ENCODE assay signal across 31 cellular contexts in the genomic region with DNA sequence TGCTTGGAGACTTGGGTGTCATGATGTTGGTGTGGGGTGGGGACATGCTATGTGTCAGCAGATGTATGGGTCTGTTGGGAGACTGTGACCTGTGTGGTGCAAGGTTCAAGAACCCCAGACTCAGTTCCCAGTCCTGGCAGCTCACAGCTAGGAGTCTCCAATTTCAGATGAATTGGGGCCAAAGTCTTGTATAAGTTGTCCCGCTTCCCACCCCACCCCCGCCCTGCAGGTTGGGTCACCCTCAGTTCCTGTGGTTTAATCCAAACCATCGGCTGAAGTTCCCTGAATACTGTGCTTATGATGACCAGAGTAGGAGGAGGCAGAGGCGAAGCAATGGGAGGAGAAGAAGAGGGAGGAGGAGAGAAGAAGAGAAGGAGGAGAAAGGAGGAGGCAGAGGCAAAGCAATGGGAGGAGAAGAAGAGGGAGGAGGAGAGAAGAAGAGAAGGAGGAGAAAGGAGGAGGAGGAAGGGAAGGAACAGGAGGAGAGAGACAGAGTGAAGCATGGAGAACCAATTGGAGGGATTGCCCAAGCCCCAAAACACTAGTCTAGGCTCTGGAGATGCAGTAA.
A peak's percentile ranks its signal among the peaks of the same experiment; 100 is the strongest.
DNase-seq lines count a peak whose midpoint lies in the region; ATAC-seq and TF ChIP-seq lines count a peak whose summit lies in the region.
"Had no signal": no experiment of that assay in that cellular context is flagged by ENCODE, and none has a peak within 500 bp of the region (broad histone marks: within the 10 kb centered on the region; RNA-seq: fewer than 3 reads in every experiment).

No MANE protein-coding gene starts in this region.

- H3K4me3 Mint-ChIP-seq in T-helper 1 cell treated with Interleukin-12 subunit alpha and Interleukin-12 subunit beta and Interleukin-4 antibody, amounts not matched to agents 30 μg/mL and 1 μg/mL, for 36 hours = no peak overlapping the region
- H3K4me3 Mint-ChIP-seq in effector memory CD8-positive, alpha-beta T cell = no peak overlapping the region
- H3K4me3 Mint-ChIP-seq: activated CD4-positive, alpha-beta T cell treated with anti-CD3 and anti-CD28 coated beads, Interleukin-2, amount 10 ng/mL, durations not matched to agents 7 days and 5 days; activated CD8-positive, alpha-beta memory T cell treated with anti-CD3 and anti-CD28 coated beads, Interleukin-2, amount 10 ng/mL, durations not matched to agents 7 days and 5 days; activated naive CD4-positive, alpha-beta T cell treated with anti-CD3 and anti-CD28 coated beads for 36 hours; activated T-cell treated with anti-CD3 and anti-CD28 coated beads, Interleukin-2, amount 50 U/mL, for 72 hours; CD4-positive, CD25-positive, alpha-beta regulatory T cell; nephron progenitor cell; stimulated activated memory B cell treated with anti-CD40 and anti-IgM and Interleukin-4, amounts not matched to agents 10 μg/mL and 1 μg/mL and 100 μg/mL, for 72 hours had no signal

- H3K27ac ChIP-seq in colonic mucosa (no peak overlapping the region), stomach (no peak overlapping the region)
- H3K27ac ChIP-seq: 22Rv1, adrenal gland, breast epithelium, WERI-Rb-1 had no signal

- H3K36me3 ChIP-seq in colonic mucosa (no peaks in the 10 kb centered on the region), stomach (no peaks in the 10 kb centered on the region)
- H3K36me3 ChIP-seq: adrenal gland, breast epithelium, WERI-Rb-1 had no signal

- no peak for TF ChIP-seq POLR2A in stomach (IDR thresholded peaks at IDR 0.05)

- H3K4me3 ChIP-seq in colonic mucosa (no peak overlapping the region), stomach (no peak overlapping the region)
- H3K4me3 ChIP-seq: adrenal gland, breast epithelium, mucosa of descending colon had no signal

- TF ChIP-seq CTCF in colonic mucosa (IDR thresholded peaks at IDR 0.05) (no peak), stomach (IDR thresholded peaks at IDR 0.05) (no peak)

- H3K36me3 Mint-ChIP-seq in T-helper 1 cell treated with Interleukin-12 subunit alpha and Interleukin-12 subunit beta and Interleukin-4 antibody, amounts not matched to agents 30 μg/mL and 1 μg/mL, for 36 hours (ENCODE audit: low read depth) = no peaks in the 10 kb centered on the region
- H3K36me3 Mint-ChIP-seq in effector memory CD8-positive, alpha-beta T cell (ENCODE audit: insufficient read depth) = peaks cover 3% of the 10 kb centered on the region
- H3K36me3 Mint-ChIP-seq: activated CD8-positive, alpha-beta memory T cell treated with anti-CD3 and anti-CD28 coated beads, Interleukin-2, amount 10 ng/mL, durations not matched to agents 7 days and 5 days; CD4-positive, CD25-positive, alpha-beta regulatory T cell; stimulated activated memory B cell treated with anti-CD40 and anti-IgM and Interleukin-4, amounts not matched to agents 10 μg/mL and 1 μg/mL and 100 μg/mL, for 72 hours had no signal

- H3K9me3 ChIP-seq in colonic mucosa (no peaks in the 10 kb centered on the region), stomach (no peaks in the 10 kb centered on the region)
- H3K9me3 ChIP-seq: adrenal gland, breast epithelium, mucosa of descending colon, SK-N-SH had no signal

- H3K4me1 ChIP-seq in colonic mucosa (no peaks in the 10 kb centered on the region), stomach (peaks cover 0 to 18% (median 11%) of the 10 kb centered on the region in 4 donors)
- H3K4me1 ChIP-seq: breast epithelium had no signal

- peak overlapping the region; percentile 62 for H3K27ac Mint-ChIP-seq in T-helper 1 cell treated with Interleukin-12 subunit alpha and Interleukin-12 subunit beta and Interleukin-4 antibody, amounts not matched to agents 30 μg/mL and 1 μg/mL, for 36 hours
- no peak overlapping the region for H3K27ac Mint-ChIP-seq in effector memory CD8-positive, alpha-beta T cell
- H3K27ac Mint-ChIP-seq: activated CD4-positive, alpha-beta T cell treated with anti-CD3 and anti-CD28 coated beads, Interleukin-2, amount 10 ng/mL, durations not matched to agents 7 days and 5 days; activated CD8-positive, alpha-beta memory T cell treated with anti-CD3 and anti-CD28 coated beads, Interleukin-2, amount 10 ng/mL, durations not matched to agents 7 days and 5 days; activated naive CD4-positive, alpha-beta T cell treated with anti-CD3 and anti-CD28 coated beads for 36 hours; activated T-cell treated with anti-CD3 and anti-CD28 coated beads, Interleukin-2, amount 50 U/mL, for 72 hours; CD4-positive, CD25-positive, alpha-beta regulatory T cell; nephron progenitor cell; stimulated activated memory B cell treated with anti-CD40 and anti-IgM and Interleukin-4, amounts not matched to agents 10 μg/mL and 1 μg/mL and 100 μg/mL, for 72 hours had no signal

- no peak overlapping the region for H3K9ac ChIP-seq in colonic mucosa (ENCODE audit: low read depth in 2 of 2, low read length in 2 of 2)
- H3K9ac ChIP-seq: SK-N-SH had no signal

- no peaks in the 10 kb centered on the region for H3K9me3 Mint-ChIP-seq in T-helper 1 cell treated with Interleukin-12 subunit alpha and Interleukin-12 subunit beta and Interleukin-4 antibody, amounts not matched to agents 30 μg/mL and 1 μg/mL, for 36 hours
- no peaks in the 10 kb centered on the region for H3K9me3 Mint-ChIP-seq in effector memory CD8-positive, alpha-beta T cell
- H3K9me3 Mint-ChIP-seq: activated CD4-positive, alpha-beta T cell treated with anti-CD3 and anti-CD28 coated beads, Interleukin-2, amount 10 ng/mL, durations not matched to agents 7 days and 5 days; activated naive CD4-positive, alpha-beta T cell treated with anti-CD3 and anti-CD28 coated beads for 36 hours; activated T-cell treated with anti-CD3 and anti-CD28 coated beads, Interleukin-2, amount 50 U/mL, for 72 hours; CD4-positive, CD25-positive, alpha-beta regulatory T cell; stimulated activated memory B cell treated with anti-CD40 and anti-IgM and Interleukin-4, amounts not matched to agents 10 μg/mL and 1 μg/mL and 100 μg/mL, for 72 hours had no signal

- no peak for TF ChIP-seq EP300 in stomach (IDR thresholded peaks at IDR 0.05)

- no peaks in the 10 kb centered on the region for H3K27me3 Mint-ChIP-seq in T-helper 1 cell treated with Interleukin-12 subunit alpha and Interleukin-12 subunit beta and Interleukin-4 antibody, amounts not matched to agents 30 μg/mL and 1 μg/mL, for 36 hours (ENCODE audit: low read depth)
- H3K27me3 Mint-ChIP-seq in effector memory CD8-positive, alpha-beta T cell = no peaks in the 10 kb centered on the region
- H3K27me3 Mint-ChIP-seq: activated CD4-positive, alpha-beta T cell treated with anti-CD3 and anti-CD28 coated beads, Interleukin-2, amount 10 ng/mL, durations not matched to agents 7 days and 5 days; activated CD8-positive, alpha-beta memory T cell treated with anti-CD3 and anti-CD28 coated beads, Interleukin-2, amount 10 ng/mL, durations not matched to agents 7 days and 5 days; CD4-positive, CD25-positive, alpha-beta regulatory T cell had no signal

- no peak for ATAC-seq in effector memory CD8-positive, alpha-beta T cell (replicated peaks)
- no peak for ATAC-seq in HG03280 (IDR thresholded peaks at IDR 0.05; ENCODE audit: unreplicated experiment)
- ATAC-seq: activated CD8-positive, alpha-beta memory T cell treated with anti-CD3 and anti-CD28 coated beads, Interleukin-2, amount 10 ng/mL, durations not matched to agents 7 days and 5 days; activated T-cell treated with anti-CD3 and anti-CD28 coated beads, Interleukin-2, amount 50 U/mL, for 72 hours; HepG2; stimulated activated memory B cell treated with anti-CD40 and anti-IgM and Interleukin-4, amounts not matched to agents 10 μg/mL and 1 μg/mL and 100 μg/mL, for 72 hours had no signal

- H3K4me1 Mint-ChIP-seq in T-helper 1 cell treated with Interleukin-12 subunit alpha and Interleukin-12 subunit beta and Interleukin-4 antibody, amounts not matched to agents 30 μg/mL and 1 μg/mL, for 36 hours (ENCODE audit: low read depth) = no peaks in the 10 kb centered on the region
- no peaks in the 10 kb centered on the region for H3K4me1 Mint-ChIP-seq in effector memory CD8-positive, alpha-beta T cell (ENCODE audit: low read depth in 2 of 2)
- H3K4me1 Mint-ChIP-seq: activated CD4-positive, alpha-beta T cell treated with anti-CD3 and anti-CD28 coated beads, Interleukin-2, amount 10 ng/mL, durations not matched to agents 7 days and 5 days; activated CD8-positive, alpha-beta memory T cell treated with anti-CD3 and anti-CD28 coated beads, Interleukin-2, amount 10 ng/mL, durations not matched to agents 7 days and 5 days; CD4-positive, CD25-positive, alpha-beta regulatory T cell; stimulated activated memory B cell treated with anti-CD40 and anti-IgM and Interleukin-4, amounts not matched to agents 10 μg/mL and 1 μg/mL and 100 μg/mL, for 72 hours had no signal

- whole genome bisulfite sequencing in stomach, 5 donors = 55 to 73% (median 60%) methylated on average over 2 to 4 of the region's 4 CpGs

- intact Hi-C loops in colonic mucosa (cut with DNase I) = no loop called here
- intact Hi-C loops in stomach (cut with DNase I; ENCODE audit: low total_unique reads) = no loop called here

- no peak for DNase-seq in T-helper 1 cell
- peak; percentile 19 for DNase-seq in colonic mucosa
- DNase-seq in islet precursor cell = peak; percentile 20
- peak; percentile 74 for DNase-seq in stromal cell of bone marrow (ENCODE audit: low read depth)
- DNase-seq in effector memory CD8-positive, alpha-beta T cell = no peak
- no peak for DNase-seq in stomach
- DNase-seq: activated CD4-positive, alpha-beta T cell treated with anti-CD3 and anti-CD28 coated beads, Interleukin-2, amount 10 ng/mL, durations not matched to agents 7 days and 5 days; activated CD8-positive, alpha-beta memory T cell treated with anti-CD3 and anti-CD28 coated beads, Interleukin-2, amount 10 ng/mL, durations not matched to agents 7 days and 5 days; activated naive CD4-positive, alpha-beta T cell treated with anti-CD3 and anti-CD28 coated beads for 36 hours; activated T-cell treated with anti-CD3 and anti-CD28 coated beads, Interleukin-2, amount 50 U/mL, for 72 hours; CD4-positive, CD25-positive, alpha-beta regulatory T cell; cortex of kidney; DND-41; Kasumi-1; kidney glomerular epithelial cell; mucosa of descending colon; NCI-H1694 treated with DMSO at 0.1 percent for 48 hours; NCI-H2171; nephron progenitor cell; OCI-M1; SK-N-SH; stimulated activated CD4-positive, alpha-beta T cell treated with anti-CD3 and anti-CD28 coated beads, Interleukin-4, amount 100 ng/mL, for 4 hours; T-helper 9 cell; WERI-Rb-1 had no signal

- H3K27me3 ChIP-seq in colonic mucosa = no peaks in the 10 kb centered on the region
- no peaks in the 10 kb centered on the region for H3K27me3 ChIP-seq in stomach

Comparison
In these comparisons a context has a peak if more than half of its experiments do, and no peak if none do; other contexts are left out.
1. DNase-seq: peak in colonic mucosa (single experiment), islet precursor cell (single experiment) and stromal cell of bone marrow (single experiment); none in T-helper 1 cell (0 of 5), effector memory CD8-positive, alpha-beta T cell (0 of 3) and stomach (single experiment).